ENCODE assay signal across 9 cellular contexts in genomic region chr2:231556496-231556895, GRCh38. TPM values are rescaled to one million over a fixed set of nuclear protein-coding genes. Genes with fewer than 3 reads are reported as not detected.
"Had no signal": no experiment of that assay in that cellular context is flagged by ENCODE, and none has a peak within 500 bp of the region (broad histone marks: within the 10 kb centered on the region; RNA-seq: fewer than 3 reads in every experiment).

No MANE protein-coding gene starts in this region.

RNA-seq across cellular contexts. Expression of gene NMUR1, which starts 26.3 kb away (rescaled TPM):
- total RNA-seq: LHCN-M2, NCI-H460, PC-9, RPMI7951, SJCRH30 had no signal

RNA-seq across cellular contexts. Expression of gene TEX44, which starts 36.2 kb away (rescaled TPM):
- total RNA-seq: K562, LHCN-M2, NCI-H460, PC-9, Peyer's patch, Right ventricle myocardium inferior, RPMI7951, SJCRH30 had no signal
- polyA plus RNA-seq: IgD-negative memory B cell, K562 had no signal
